In the genomic region with DNA sequence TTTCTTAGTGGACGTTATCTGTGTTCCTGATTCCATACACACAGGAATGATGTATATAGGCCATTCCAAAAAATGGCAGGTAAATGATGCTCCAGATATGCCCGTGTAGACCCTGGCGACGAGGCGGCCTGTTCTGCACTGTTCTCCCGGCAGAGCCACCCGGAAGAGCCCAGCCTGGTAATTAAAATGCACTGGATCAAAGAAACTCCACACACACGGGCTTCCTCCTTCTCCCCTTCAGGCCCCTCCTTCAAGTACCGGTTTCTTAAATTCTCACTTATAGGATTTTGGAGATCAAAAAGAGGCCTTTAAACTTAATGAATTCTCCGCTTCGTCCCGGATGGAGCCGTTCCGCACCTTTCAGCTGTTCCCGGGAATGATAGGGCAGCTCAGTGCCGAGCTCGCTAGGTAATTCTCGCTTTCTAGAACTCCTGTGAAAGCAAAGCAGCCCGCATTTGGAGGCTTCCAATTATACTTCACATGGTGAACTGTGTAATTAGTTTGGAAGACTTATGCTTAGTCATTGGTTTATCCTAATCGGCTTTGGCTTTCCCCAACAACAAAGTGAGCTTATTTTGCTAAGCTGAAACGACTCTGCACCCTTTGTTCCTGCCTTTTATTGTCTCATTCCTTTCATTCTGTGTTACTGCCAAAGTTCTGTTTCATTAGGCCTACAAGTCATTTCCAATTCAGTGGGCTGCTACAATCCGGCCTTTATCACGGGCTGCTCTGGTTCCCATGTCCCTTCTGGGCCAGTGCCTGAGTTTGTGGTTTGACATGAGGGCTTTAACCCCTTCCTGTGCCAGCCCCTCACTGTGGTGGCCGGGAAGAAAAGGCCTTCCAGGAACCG, we compare ENCODE assay signal across 8 cellular contexts.
DNase-seq lines count a peak whose midpoint lies in the region; ATAC-seq and TF ChIP-seq lines count a peak whose summit lies in the region.

No MANE protein-coding gene starts in this region.

- in situ Hi-C loops in Caki2 (cut with HindIII; ENCODE audit: low pct_unique_long_range_greater_than_20kb, low sequenced_read_pairs), result loop anchor here (5.0 kb wide), 1 partner anchor 39 kb away; no protein-coding TSS in a partner anchor

- no peak for TF ChIP-seq CTCF in omental fat pad (IDR thresholded peaks at IDR 0.05)

- peaks cover 80% of the 10 kb centered on the region for H3K4me1 ChIP-seq in neuron (ENCODE audit: insufficient read depth, low read length)

- H3K36me3 ChIP-seq in neuron (ENCODE audit: insufficient read depth, low read length), result peaks cover 16% of the 10 kb centered on the region

- TF ChIP-seq POLR2A in erythroblast (IDR thresholded peaks at IDR 0.05; ENCODE audit: low read length), result no peak

- H3K4me3 ChIP-seq in neuron (ENCODE audit: low read length), result peak overlapping the region; percentile 23

- no peak for ATAC-seq in omental fat pad (ENCODE audit: low FRiP score)

- H2AFZ ChIP-seq in neuron (ENCODE audit: low read depth, low read length), result no peak overlapping the region

- no peaks in the 10 kb centered on the region for H3K27me3 ChIP-seq in neuron (ENCODE audit: insufficient read depth, low read length)

- no peaks in the 10 kb centered on the region for H3K9me3 ChIP-seq in neuron (ENCODE audit: low read length)

- DNase-seq in Caki2 (ENCODE audit: low read depth) (peak; percentile 85), NCI-H510A treated with DMSO at 0.1 percent for 48 hours (lab: John Stamatoyannopoulos, UW) (peak; percentile 59), erythroblast (lab: John Stamatoyannopoulos, UW) (peak; percentile 7 to 32), omental fat pad (ENCODE audit: low spot score) (no peak), amniotic stem cell (lab: John Stamatoyannopoulos, UW) (no peak), NCI-H2081 treated with DMSO at 0.1 percent for 48 hours (lab: John Stamatoyannopoulos, UW) (no peak)
- no peak for DNase-seq in stimulated activated naive CD4-positive, alpha-beta T cell treated with Interleukin-2 at 50 U/mL for 16 hours (lab: John Stamatoyannopoulos, UW)

Comparison
In these comparisons a context has a peak if more than half of its experiments do, and no peak if none do; other contexts are left out.
1. DNase-seq: peak in Caki2 (single experiment), NCI-H510A treated with DMSO at 0.1 percent for 48 hours (single experiment) and erythroblast (2 of 2); none in stimulated activated naive CD4-positive, alpha-beta T cell treated with Interleukin-2 at 50 U/mL for 16 hours (single experiment), omental fat pad (single experiment), amniotic stem cell (single experiment) and NCI-H2081 treated with DMSO at 0.1 percent for 48 hours (single experiment).